Comparison of ENCODE assay signal across 22 cellular contexts in genomic region chr1:41931578-41931977, GRCh38.
"Had no signal": no experiment of that assay in that cellular context is flagged by ENCODE, and none has a peak within 500 bp of the region (broad histone marks: within the 10 kb centered on the region; RNA-seq: fewer than 3 reads in every experiment).

No MANE protein-coding gene starts in this region.

- H3K4me3 Mint-ChIP-seq: dendritic cell treated with granulocyte-macrophage colony-stimulating factor and Interleukin-4, amounts not matched to agents 40 ng/mL and 50 ng/mL, for 4 days; effector memory CD8-positive, alpha-beta T cell; endodermal cell; mesothelial cell of epicardium had no signal

- H3K9me3 Mint-ChIP-seq: dendritic cell treated with granulocyte-macrophage colony-stimulating factor and Interleukin-4, amounts not matched to agents 40 ng/mL and 50 ng/mL, for 4 days; effector memory CD8-positive, alpha-beta T cell; endodermal cell had no signal

- H3K27me3 Mint-ChIP-seq: effector memory CD8-positive, alpha-beta T cell had no signal

- H3K4me1 Mint-ChIP-seq: endodermal cell, mesothelial cell of epicardium had no signal

- H3K36me3 Mint-ChIP-seq: mesothelial cell of epicardium had no signal

- ATAC-seq: effector memory CD8-positive, alpha-beta T cell; esophagus mucosa; gastrocnemius medialis; heart right ventricle; left cardiac atrium; lower lobe of right lung; mucosa of descending colon had no signal

- DNase-seq: colonic mucosa; cortex of kidney; effector CD8-positive, alpha-beta T cell; effector memory CD8-positive, alpha-beta T cell; endodermal cell; erythroblast; esophagus squamous epithelium; foreskin fibroblast; foreskin melanocyte; gastrocnemius medialis; glutamatergic neuron; head of caudate nucleus; heart right ventricle; hippocampal formation; left cardiac atrium; left ventricle myocardium inferior; lower lobe of right lung; mesenchymal stem cell; mucosa of descending colon had no signal

- H3K27ac Mint-ChIP-seq: dendritic cell treated with granulocyte-macrophage colony-stimulating factor and Interleukin-4, amounts not matched to agents 40 ng/mL and 50 ng/mL, for 4 days; effector memory CD8-positive, alpha-beta T cell; endodermal cell; mesothelial cell of epicardium had no signal
